ENCODE assay signal across 11 cellular contexts in genomic region chr9:90961375-90961774, GRCh38.
DNase-seq lines count a peak whose midpoint lies in the region; ATAC-seq, FAIRE-seq and TF ChIP-seq lines count a peak whose summit lies in the region.
"Had no signal": no experiment of that assay in that cellular context is flagged by ENCODE, and none has a peak within 500 bp of the region (broad histone marks: within the 10 kb centered on the region; RNA-seq: fewer than 3 reads in every experiment).

No MANE protein-coding gene starts in this region.

- no peak for FAIRE-seq in bronchial epithelial cell (lab: Jason Lieb, UNC)

- DNase-seq in DMS79 treated with DMSO at 0.1 percent for 48 hours (lab: John Stamatoyannopoulos, UW) (peak; percentile 77), NCI-H1105 treated with DMSO at 0.1 percent for 48 hours (lab: John Stamatoyannopoulos, UW) (peak; percentile 32), bronchial epithelial cell (ENCODE audit: low read depth) (peak; percentile 84), renal cortical epithelial cell (ENCODE audit: low read depth) (peak; percentile 30)
- DNase-seq: activated CD4-positive, alpha-beta T cell treated with anti-CD3 and anti-CD28 coated beads, Interleukin-2, amount 10 ng/mL, durations not matched to agents 24 days and 14 days; GOT3; PC-9; right cardiac atrium had no signal

- TF ChIP-seq CTCF in bronchial epithelial cell (IDR thresholded peaks at IDR 0.05; ENCODE audit: insufficient read depth, low read length, severe bottlenecking): no peak

- H3K36me3 ChIP-seq in bronchial epithelial cell (ENCODE audit: control insufficient read depth, insufficient read depth, low read length): no peaks in the 10 kb centered on the region

- no peak overlapping the region for H3K4me3 ChIP-seq in bronchial epithelial cell (ENCODE audit: low read depth, low read length)
- H3K4me3 ChIP-seq: PC-9 had no signal

- no peaks in the 10 kb centered on the region for H3K27me3 ChIP-seq in bronchial epithelial cell (ENCODE audit: control insufficient read depth, insufficient read depth, low read length)

- ATAC-seq in GM18498 (IDR thresholded peaks at IDR 0.05; ENCODE audit: unreplicated experiment) (no peak), HG02763 (IDR thresholded peaks at IDR 0.05; ENCODE audit: unreplicated experiment) (no peak), HG03521 (IDR thresholded peaks at IDR 0.05; ENCODE audit: unreplicated experiment) (no peak)

Comparison
In these comparisons a context has a peak if more than half of its experiments do, and no peak if none do; other contexts are left out.
1. DNase-seq: peak in every context shown above with its lines; median percentile 84 in bronchial epithelial cell; 77 in DMS79 treated with DMSO at 0.1 percent for 48 hours; 32 in NCI-H1105 treated with DMSO at 0.1 percent for 48 hours; 30 in renal cortical epithelial cell.